ENCODE assay signal across 17 cellular contexts in genomic region chr6:153564803-153565202, GRCh38.
"Had no signal": no experiment of that assay in that cellular context is flagged by ENCODE, and none has a peak within 500 bp of the region (broad histone marks: within the 10 kb centered on the region; RNA-seq: fewer than 3 reads in every experiment).

No MANE protein-coding gene starts in this region.

- H3K27ac ChIP-seq: coronary artery, gastrocnemius medialis, parathyroid adenoma, stomach, testis had no signal

- H3K4me1 ChIP-seq: gastrocnemius medialis, parathyroid adenoma, stomach, testis had no signal

- H3K9me3 ChIP-seq: gastrocnemius medialis, mucosa of descending colon, stomach, testis had no signal

- H3K27me3 Mint-ChIP-seq: activated naive CD8-positive, alpha-beta T cell treated with anti-CD3 and anti-CD28 coated beads, Interleukin-2, amount 10 ng/mL, durations not matched to agents 7 days and 5 days; naive thymus-derived CD4-positive, alpha-beta T cell had no signal

- DNase-seq: activated naive CD4-positive, alpha-beta T cell; activated naive CD8-positive, alpha-beta T cell treated with anti-CD3 and anti-CD28 coated beads, Interleukin-2, amount 10 ng/mL, durations not matched to agents 7 days and 5 days; activated T-cell treated with anti-CD3 and anti-CD28 coated beads for 4 hours; anterior cingulate cortex; central memory CD4-positive, alpha-beta T cell; effector CD8-positive, alpha-beta T cell; gastrocnemius medialis; left colon; mucosa of descending colon; naive thymus-derived CD4-positive, alpha-beta T cell; stimulated activated CD4-positive, alpha-beta T cell treated with anti-CD3 and anti-CD28 coated beads, Interleukin-12 subunit alpha, Interleukin-12 subunit beta, amount 100 ng/mL, for 4 hours; stimulated activated CD4-positive, alpha-beta T cell treated with anti-CD3 and anti-CD28 coated beads, Interleukin-2, amount 100 ng/mL, for 24 hours; stomach; testis had no signal

- H3K9me3 Mint-ChIP-seq: activated naive CD8-positive, alpha-beta T cell treated with anti-CD3 and anti-CD28 coated beads, Interleukin-2, amount 10 ng/mL, durations not matched to agents 7 days and 5 days; naive thymus-derived CD4-positive, alpha-beta T cell had no signal

- H3K36me3 Mint-ChIP-seq: activated naive CD8-positive, alpha-beta T cell treated with anti-CD3 and anti-CD28 coated beads, Interleukin-2, amount 10 ng/mL, durations not matched to agents 7 days and 5 days; naive thymus-derived CD4-positive, alpha-beta T cell had no signal

- H3K4me3 Mint-ChIP-seq: activated naive CD8-positive, alpha-beta T cell treated with anti-CD3 and anti-CD28 coated beads, Interleukin-2, amount 10 ng/mL, durations not matched to agents 7 days and 5 days; naive thymus-derived CD4-positive, alpha-beta T cell had no signal

- H3K27ac Mint-ChIP-seq: activated naive CD8-positive, alpha-beta T cell treated with anti-CD3 and anti-CD28 coated beads, Interleukin-2, amount 10 ng/mL, durations not matched to agents 7 days and 5 days; naive thymus-derived CD4-positive, alpha-beta T cell had no signal

- H3K4me3 ChIP-seq: coronary artery, gastrocnemius medialis, mucosa of descending colon, stomach, testis had no signal

- H3K27me3 ChIP-seq: gastrocnemius medialis, stomach, testis had no signal

- H3K36me3 ChIP-seq: gastrocnemius medialis, stomach had no signal

- ATAC-seq: activated CD4-positive, CD25-positive, alpha-beta regulatory T cell treated with anti-CD3 and anti-CD28 coated beads, Interleukin-2, amount 50 U/mL, for 24 hours; gastrocnemius medialis; left colon; mucosa of descending colon; naive thymus-derived CD4-positive, alpha-beta T cell had no signal

- H3K4me1 Mint-ChIP-seq: activated naive CD8-positive, alpha-beta T cell treated with anti-CD3 and anti-CD28 coated beads, Interleukin-2, amount 10 ng/mL, durations not matched to agents 7 days and 5 days; naive thymus-derived CD4-positive, alpha-beta T cell had no signal
